Comparison of ENCODE assay signal across 9 cellular contexts in genomic region chr4:108370291-108370690, GRCh38.
A peak's percentile ranks its signal among the peaks of the same experiment; 100 is the strongest.
DNase-seq lines count a peak whose midpoint lies in the region; TF ChIP-seq lines count a peak whose summit lies in the region.
"Had no signal": no experiment of that assay in that cellular context is flagged by ENCODE, and none has a peak within 500 bp of the region (broad histone marks: within the 10 kb centered on the region; RNA-seq: fewer than 3 reads in every experiment).

No MANE protein-coding gene starts in this region.

- peak overlapping the region in 1 of 6 donors; percentile 45 for H3K27ac Mint-ChIP-seq in immature natural killer cell

- H3K9ac ChIP-seq in colonic mucosa (ENCODE audit: low read depth in 2 of 2, low read length in 2 of 2) = no peak overlapping the region

- no peaks in the 10 kb centered on the region for H3K9me3 ChIP-seq in colonic mucosa

- H3K4me1 ChIP-seq in colonic mucosa = no peaks in the 10 kb centered on the region

- H3K36me3 Mint-ChIP-seq in immature natural killer cell = no peaks in the 10 kb centered on the region

- no peak for TF ChIP-seq CTCF in colonic mucosa (IDR thresholded peaks at IDR 0.05)

- peaks cover 30 to 58% (median 32%) of the 10 kb centered on the region in 3 donors for H3K27me3 Mint-ChIP-seq in immature natural killer cell (ENCODE audit: low read depth in 3 of 3)

- DNase-seq in NCI-H1417 (lab: John Stamatoyannopoulos, UW) (peak in 2 of 3 experiments; percentile 12 to 24), NCI-H1417 treated with DMSO at 0.1 percent for 48 hours (lab: John Stamatoyannopoulos, UW) (no peak), activated T-cell treated with anti-CD3 and anti-CD28 coated beads for 24 hours (ENCODE audit: low read depth) (peak; percentile 35), immature natural killer cell (peak; percentile 49 to 63 (median 62)), NCI-H128 (lab: John Stamatoyannopoulos, UW; ENCODE audit: unreplicated experiment) (no peak), colonic mucosa (no peak), UCSD-AML1 (lab: John Stamatoyannopoulos, UW; ENCODE audit: unreplicated experiment) (no peak)
- DNase-seq in stimulated activated CD8-positive, alpha-beta memory T cell treated with anti-CD3 and anti-CD28 coated beads, Interleukin-4, amount 100 ng/mL, for 24 hours (ENCODE audit: low read depth) = peak; percentile 49
- DNase-seq: NCI-H187 had no signal

- no peaks in the 10 kb centered on the region for H3K36me3 ChIP-seq in colonic mucosa

- no peak overlapping the region for H3K27ac ChIP-seq in colonic mucosa

- H3K4me1 Mint-ChIP-seq in immature natural killer cell = peaks cover 15 to 38% of the 10 kb centered on the region in 2 donors

- H3K4me3 ChIP-seq in colonic mucosa = no peak overlapping the region

- H3K9me3 Mint-ChIP-seq in immature natural killer cell = peaks cover 0 to 3% (median 0%) of the 10 kb centered on the region in 6 donors

- intact Hi-C loops in colonic mucosa (cut with DNase I) = no loop called here

- no peaks in the 10 kb centered on the region for H3K27me3 ChIP-seq in colonic mucosa

- H3K4me3 Mint-ChIP-seq in immature natural killer cell = peak overlapping the region; percentile 20 to 67 (median 39)

Comparison
In these comparisons a context has a peak if more than half of its experiments do, and no peak if none do; other contexts are left out.
1. DNase-seq: peak in NCI-H1417 (2 of 3), activated T-cell treated with anti-CD3 and anti-CD28 coated beads for 24 hours (single experiment), immature natural killer cell (3 of 3) and stimulated activated CD8-positive, alpha-beta memory T cell treated with anti-CD3 and anti-CD28 coated beads, Interleukin-4, amount 100 ng/mL, for 24 hours (single experiment); none in NCI-H1417 treated with DMSO at 0.1 percent for 48 hours (single experiment), NCI-H128 (single experiment), colonic mucosa (single experiment) and UCSD-AML1 (single experiment).